Comparison of ENCODE assay signal across 12 cellular contexts in the genomic region with DNA sequence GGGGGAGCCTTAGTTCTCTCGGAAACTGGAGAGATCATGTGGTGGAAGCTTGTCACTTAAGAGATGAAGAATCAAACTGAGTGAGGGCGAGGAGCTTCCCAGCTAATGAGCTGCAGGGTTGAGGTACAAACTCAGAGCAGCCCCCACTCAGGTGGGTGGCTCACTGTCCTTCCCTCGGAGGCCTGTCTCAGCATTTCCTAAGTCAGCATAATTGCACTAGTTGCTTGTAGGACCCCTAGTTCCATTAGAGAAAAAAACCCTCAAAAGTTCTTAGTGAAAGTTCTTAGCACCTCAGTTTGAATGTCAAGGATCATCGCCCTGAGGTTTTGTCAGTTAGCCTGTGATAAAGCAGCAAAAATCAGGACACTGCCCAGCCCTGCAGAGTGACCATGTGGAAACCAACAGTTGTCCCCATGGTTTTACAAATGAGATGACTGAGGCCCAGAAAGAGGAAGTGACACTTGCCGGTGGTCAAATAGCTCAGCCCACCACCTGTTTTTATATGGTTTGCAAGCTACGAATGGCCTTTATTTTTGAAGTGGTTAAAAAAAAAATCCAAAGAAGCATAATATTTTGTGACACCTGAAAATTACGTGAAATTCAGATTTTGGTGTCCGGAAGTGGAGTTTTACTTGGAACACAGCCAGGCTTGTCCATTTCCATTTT. TPM values are rescaled to one million over a fixed set of nuclear protein-coding genes. Genes with fewer than 3 reads are reported as not detected.
DNase-seq lines count a peak whose midpoint lies in the region; ATAC-seq and TF ChIP-seq lines count a peak whose summit lies in the region.
"Had no signal": no experiment of that assay in that cellular context is flagged by ENCODE, and none has a peak within 500 bp of the region (broad histone marks: within the 10 kb centered on the region; RNA-seq: fewer than 3 reads in every experiment).

No MANE protein-coding gene starts in this region.

- H3K4me1 ChIP-seq in muscle layer of colon (ENCODE audit: insufficient read depth, low read length): peaks cover 51% of the 10 kb centered on the region

- peak; percentile 42 for DNase-seq in CD1c-positive myeloid dendritic cell (ENCODE audit: extremely low spot score)
- DNase-seq in NB4 (ENCODE audit: low read depth): peak; percentile 73
- DNase-seq in ACHN: no peak
- no peak for DNase-seq in H4 (ENCODE audit: low spot score)
- DNase-seq in NCI-H526 (lab: John Stamatoyannopoulos, UW): no peak
- DNase-seq: activated T-cell treated with anti-CD3 and anti-CD28 coated beads, Interleukin-2, amount 50 U/mL, for 4 hours; NCI-H2029; stimulated activated CD4-positive, alpha-beta T cell treated with anti-CD3 and anti-CD28 coated beads, Interleukin-12 subunit alpha, Interleukin-12 subunit beta, amount 100 ng/mL, for 4 hours; stimulated activated CD8-positive, alpha-beta memory T cell treated with anti-CD3 and anti-CD28 coated beads, Interleukin-4, amount 100 ng/mL, for 48 hours had no signal

- no peak for TF ChIP-seq POLR2A in NB4 (IDR thresholded peaks at IDR 0.05; ENCODE audit: extremely low read depth, insufficient read length)

- no peaks in the 10 kb centered on the region for H3K27me3 ChIP-seq in muscle layer of colon (ENCODE audit: control insufficient read depth in 1 of 2, insufficient read depth in 2 of 2, low read length in 2 of 2)

- peaks cover 6% of the 10 kb centered on the region for H3K36me3 ChIP-seq in muscle layer of colon (ENCODE audit: insufficient read depth, low read length)

- H3K9ac ChIP-seq in muscle layer of colon (ENCODE audit: low read length): no peak overlapping the region

- TF ChIP-seq CTCF in NB4 (IDR thresholded peaks at IDR 0.05; ENCODE audit: low read depth, low read length): no peak

- no peaks in the 10 kb centered on the region for H3K9me3 ChIP-seq in muscle layer of colon (ENCODE audit: low read length)

- no peak overlapping the region for H3K4me3 ChIP-seq in NB4 (ENCODE audit: low read depth, low read length)
- H3K4me3 ChIP-seq in muscle layer of colon (ENCODE audit: low read depth in 1 of 2, low read length in 2 of 2): no peak overlapping the region

- H3K27ac ChIP-seq in muscle layer of colon (ENCODE audit: low read depth, low read length): peak overlapping the region; percentile 37

- in situ Hi-C loops in ACHN (cut with HindIII; ENCODE audit: low pct_ligation_motif_present, low pct_unique_long_range_greater_than_20kb, low sequenced_read_pairs): no loop called here

- peak; percentile 61 for ATAC-seq in GM19463 (IDR thresholded peaks at IDR 0.05; ENCODE audit: unreplicated experiment)
- no peak for ATAC-seq in GM21717 (IDR thresholded peaks at IDR 0.05; ENCODE audit: unreplicated experiment)
- ATAC-seq: activated T-cell treated with anti-CD3 and anti-CD28 coated beads, Interleukin-2, amount 50 U/mL, for 4 hours had no signal

RNA-seq across cellular contexts. Expression of a gene that starts 11.9 kb away (rescaled TPM):
- total RNA-seq in H4 (2014; rRNA removed; shearing (Covaris generic)): 3.4 and 4.7 TPM in 2 replicates

Comparison
In these comparisons a context has a peak if more than half of its experiments do, and no peak if none do; other contexts are left out.
1. DNase-seq: peak in CD1c-positive myeloid dendritic cell (single experiment) and NB4 (single experiment); none in ACHN (single experiment), H4 (single experiment) and NCI-H526 (0 of 2).